24 cellular contexts compared by ENCODE assay signal in genomic region chr4:103374773-103375172, GRCh38.
"Had no signal": no experiment of that assay in that cellular context is flagged by ENCODE, and none has a peak within 500 bp of the region (broad histone marks: within the 10 kb centered on the region; RNA-seq: fewer than 3 reads in every experiment).

No MANE protein-coding gene starts in this region.

- H3K27me3 ChIP-seq: right atrium auricular region, spleen, testis, tibial artery had no signal

- H3K4me1 Mint-ChIP-seq: memory B cell; naive thymus-derived CD4-positive, alpha-beta T cell; nephron; stimulated activated memory B cell treated with anti-CD40 and anti-IgM and Interleukin-4, amounts not matched to agents 10 μg/mL and 1 μg/mL and 100 μg/mL, for 72 hours had no signal

- H3K4me3 Mint-ChIP-seq: effector memory CD8-positive, alpha-beta T cell; memory B cell; naive thymus-derived CD4-positive, alpha-beta T cell; nephron; stimulated activated memory B cell treated with anti-CD40 and anti-IgM and Interleukin-4, amounts not matched to agents 10 μg/mL and 1 μg/mL and 100 μg/mL, for 72 hours; type B pancreatic cell had no signal

- H3K4me1 ChIP-seq: prostate gland, right atrium auricular region, spleen, testis, tibial artery had no signal

- H3K36me3 Mint-ChIP-seq: memory B cell; naive thymus-derived CD4-positive, alpha-beta T cell; stimulated activated memory B cell treated with anti-CD40 and anti-IgM and Interleukin-4, amounts not matched to agents 10 μg/mL and 1 μg/mL and 100 μg/mL, for 72 hours; type B pancreatic cell had no signal

- ATAC-seq: effector memory CD8-positive, alpha-beta T cell; left lobe of liver; naive thymus-derived CD4-positive, alpha-beta T cell; sciatic nerve; stimulated activated memory B cell treated with anti-CD40 and anti-IgM and Interleukin-4, amounts not matched to agents 10 μg/mL and 1 μg/mL and 100 μg/mL, for 72 hours; stimulated activated naive CD8-positive, alpha-beta T cell treated with anti-CD3 and anti-CD28 coated beads, Interleukin-15, Interleukin-2, amounts not matched to agents 100 U/mL and 50 U/mL, for 24 hours had no signal

- H3K9me3 ChIP-seq: prostate gland, right atrium auricular region, testis, tibial artery had no signal

- H3K27me3 Mint-ChIP-seq: effector memory CD8-positive, alpha-beta T cell; memory B cell; naive thymus-derived CD4-positive, alpha-beta T cell; type B pancreatic cell had no signal

- H3K27ac Mint-ChIP-seq: effector memory CD8-positive, alpha-beta T cell; memory B cell; naive thymus-derived CD4-positive, alpha-beta T cell; nephron; stimulated activated memory B cell treated with anti-CD40 and anti-IgM and Interleukin-4, amounts not matched to agents 10 μg/mL and 1 μg/mL and 100 μg/mL, for 72 hours; type B pancreatic cell had no signal

- H3K36me3 ChIP-seq: prostate gland, right atrium auricular region, spleen, tibial artery had no signal

- H3K27ac ChIP-seq: prostate gland, right atrium auricular region, spleen, testis, tibial artery had no signal

- H3K9me3 Mint-ChIP-seq: memory B cell; nephron; stimulated activated memory B cell treated with anti-CD40 and anti-IgM and Interleukin-4, amounts not matched to agents 10 μg/mL and 1 μg/mL and 100 μg/mL, for 72 hours; type B pancreatic cell had no signal

- DNase-seq: cortex of kidney; effector memory CD8-positive, alpha-beta T cell; kidney; midbrain; naive thymus-derived CD4-positive, alpha-beta T cell; nucleus accumbens; spleen; stimulated activated CD4-positive, alpha-beta T cell treated with anti-CD3 and anti-CD28 coated beads, Interleukin-4, amount 100 ng/mL, for 4 hours; stimulated activated naive CD8-positive, alpha-beta T cell treated with anti-CD3 and anti-CD28 coated beads, Interleukin-15, Interleukin-2, amounts not matched to agents 100 U/mL and 50 U/mL, for 24 hours; substantia nigra; testis; tibial artery had no signal

- FAIRE-seq: endometrium, frontal cortex, kidney, urothelium cell line had no signal

- H3K4me3 ChIP-seq: lung, prostate gland, right atrium auricular region, spleen, testis, tibial artery had no signal
